2 cellular contexts compared by ENCODE assay signal in genomic region chr4:100511906-100512305, GRCh38.
TF ChIP-seq lines count a peak whose summit lies in the region.

No MANE protein-coding gene starts in this region.

TF ChIP-seq in SK-N-SH treated with all-trans-retinoic acid at 6 μM for 48 hours, 23 proteins besides CTCF, POLR2A, EP300 and RAD21 (continued from another document):
- TF ChIP-seq TSHZ2 (CRISPR knock-in tag; IDR thresholded peaks at IDR 0.05): no peak
- no peak for TF ChIP-seq ZFP30 (CRISPR knock-in tag; IDR thresholded peaks at IDR 0.05)
- no peak for TF ChIP-seq GLIS3 (CRISPR knock-in tag; IDR thresholded peaks at IDR 0.05)
- no peak for TF ChIP-seq TCF4 (CRISPR knock-in tag; IDR thresholded peaks at IDR 0.05; ENCODE audit: borderline replicate concordance)
- TF ChIP-seq ZFP3 (CRISPR knock-in tag; IDR thresholded peaks at IDR 0.05): no peak
- no peak for TF ChIP-seq CREB5 (CRISPR knock-in tag; IDR thresholded peaks at IDR 0.05; ENCODE audit: low read depth)
- TF ChIP-seq CSRNP3 (CRISPR knock-in tag; IDR thresholded peaks at IDR 0.05): no peak
- no peak for TF ChIP-seq PATZ1 (CRISPR knock-in tag; IDR thresholded peaks at IDR 0.05; ENCODE audit: borderline replicate concordance)
- TF ChIP-seq BACH2 (CRISPR knock-in tag; IDR thresholded peaks at IDR 0.05; ENCODE audit: borderline replicate concordance): no peak
- no peak for TF ChIP-seq ZNF565 (CRISPR knock-in tag; conservative IDR thresholded peaks at IDR 0.05; ENCODE audit: low read depth)
- no peak for TF ChIP-seq POU6F1 (CRISPR knock-in tag; IDR thresholded peaks at IDR 0.05; ENCODE audit: borderline replicate concordance, low read depth)
- no peak for TF ChIP-seq TOX (CRISPR knock-in tag; IDR thresholded peaks at IDR 0.05; ENCODE audit: borderline replicate concordance)
- TF ChIP-seq ESRRG (CRISPR knock-in tag; IDR thresholded peaks at IDR 0.05): no peak
- no peak for TF ChIP-seq ARNTL (CRISPR knock-in tag; IDR thresholded peaks at IDR 0.05; ENCODE audit: borderline replicate concordance, low read depth)
- TF ChIP-seq ZC3H10 (CRISPR knock-in tag; IDR thresholded peaks at IDR 0.05): no peak
- TF ChIP-seq OSR1 (CRISPR knock-in tag; IDR thresholded peaks at IDR 0.05): no peak
- no peak for TF ChIP-seq SNAI2 (CRISPR knock-in tag; IDR thresholded peaks at IDR 0.05)

TF ChIP-seq in SK-N-SH, 30 proteins besides CTCF, POLR2A, EP300 and RAD21 (continued from another document):
- TF ChIP-seq CHD2 (IDR thresholded peaks at IDR 0.05; ENCODE audit: low read length, partially characterized antibody): no peak
- no peak for TF ChIP-seq POLR2AphosphoS5 (IDR thresholded peaks at IDR 0.05; ENCODE audit: low read depth, low read length)
- TF ChIP-seq GABPA (IDR thresholded peaks at IDR 0.05; ENCODE audit: low read depth): no peak
- no peak for TF ChIP-seq ELF1 (IDR thresholded peaks at IDR 0.05)
- no peak for TF ChIP-seq SIN3A (IDR thresholded peaks at IDR 0.05; ENCODE audit: borderline replicate concordance, low read depth, low read length)
- TF ChIP-seq MAX (IDR thresholded peaks at IDR 0.05; ENCODE audit: low read depth): no peak
- no peak for TF ChIP-seq TEAD4 (IDR thresholded peaks at IDR 0.05; ENCODE audit: borderline replicate concordance, insufficient read depth)
- no peak for TF ChIP-seq RCOR1 (IDR thresholded peaks at IDR 0.05; ENCODE audit: low read length)
- TF ChIP-seq IRF3 (IDR thresholded peaks at IDR 0.05; ENCODE audit: low read depth, low read length): no peak
- TF ChIP-seq PBX3 (IDR thresholded peaks at IDR 0.05): no peak
- no peak for TF ChIP-seq FOSL2 (IDR thresholded peaks at IDR 0.05; ENCODE audit: borderline replicate concordance, low read depth)
- TF ChIP-seq RXRA (IDR thresholded peaks at IDR 0.05; ENCODE audit: borderline replicate concordance, low read depth): no peak
- TF ChIP-seq MXI1 (IDR thresholded peaks at IDR 0.05; ENCODE audit: low read depth, low read length): no peak
- no peak for TF ChIP-seq JUND (IDR thresholded peaks at IDR 0.05)
- no peak for TF ChIP-seq YY1 (IDR thresholded peaks at IDR 0.05; ENCODE audit: low read depth)
- no peak for TF ChIP-seq ZBTB33 (IDR thresholded peaks at IDR 0.05; ENCODE audit: borderline replicate concordance, low read depth)
- TF ChIP-seq TAF1 (IDR thresholded peaks at IDR 0.05; ENCODE audit: borderline replicate concordance, low read depth, low read length): no peak
